Comparison of ENCODE assay signal across 18 cellular contexts in genomic region chr1:97163591-97164275, GRCh38.
DNase-seq lines count a peak whose midpoint lies in the region; ATAC-seq and TF ChIP-seq lines count a peak whose summit lies in the region.
"Had no signal": no experiment of that assay in that cellular context is flagged by ENCODE, and none has a peak within 500 bp of the region (broad histone marks: within the 10 kb centered on the region; RNA-seq: fewer than 3 reads in every experiment).

No MANE protein-coding gene starts in this region.

- H3K4me3 ChIP-seq in left ventricle myocardium inferior (no peak overlapping the region), left lung (no peak overlapping the region)
- H3K4me3 ChIP-seq: adrenal gland, colonic mucosa, esophagus squamous epithelium had no signal

- peaks cover 43% of the 10 kb centered on the region for H3K4me1 Mint-ChIP-seq in CD14-positive monocyte

- intact Hi-C loops in CD14-positive monocyte (cut with micrococcal nuclease): no loop called here
- intact Hi-C loops in left ventricle myocardium inferior (cut with micrococcal nuclease): no loop called here
- intact Hi-C loops in left lung (cut with DNase I): no loop called here

- peaks cover 2 to 6% (median 2%) of the 10 kb centered on the region in 3 donors for H3K27me3 Mint-ChIP-seq in CD14-positive monocyte (ENCODE audit: low read depth in 3 of 3)

- peaks cover 27% of the 10 kb centered on the region for H3K9me3 ChIP-seq in left ventricle myocardium inferior (replicated peaks)
- peaks cover 0 to 8% of the 10 kb centered on the region in 2 donors for H3K9me3 ChIP-seq in left lung
- H3K9me3 ChIP-seq: adrenal gland, colonic mucosa, esophagus squamous epithelium had no signal

- in situ Hi-C loops in ACHN (cut with HindIII; ENCODE audit: low pct_ligation_motif_present, low pct_unique_long_range_greater_than_20kb, low sequenced_read_pairs): no loop called here

- H3K4me3 Mint-ChIP-seq in CD14-positive monocyte: no peak overlapping the region

- H3K27ac ChIP-seq in left ventricle myocardium inferior (replicated peaks) (no peak overlapping the region), left lung (no peak overlapping the region)
- H3K27ac ChIP-seq: adrenal gland, colonic mucosa, esophagus squamous epithelium, parathyroid adenoma had no signal

- no peaks in the 10 kb centered on the region for H3K36me3 ChIP-seq in left ventricle myocardium inferior
- H3K36me3 ChIP-seq in left lung: no peaks in the 10 kb centered on the region
- H3K36me3 ChIP-seq: adrenal gland, colonic mucosa, esophagus squamous epithelium had no signal

- H3K27me3 ChIP-seq in left ventricle myocardium inferior (ENCODE audit: low read depth) (no peaks in the 10 kb centered on the region), left lung (no peaks in the 10 kb centered on the region)
- H3K27me3 ChIP-seq: adrenal gland, colonic mucosa, esophagus squamous epithelium had no signal

- H3K9me3 Mint-ChIP-seq in CD14-positive monocyte: peaks cover 0 to 11% (median 6%) of the 10 kb centered on the region in 7 donors

- ATAC-seq in GM19351 (IDR thresholded peaks at IDR 0.05; ENCODE audit: unreplicated experiment): peak; percentile 54
- ATAC-seq in HG02798 (IDR thresholded peaks at IDR 0.05; ENCODE audit: poor library complexity, unreplicated experiment): peak; percentile 54
- peak; percentile 41 for ATAC-seq in HG03521 (IDR thresholded peaks at IDR 0.05; ENCODE audit: unreplicated experiment)
- no peak for ATAC-seq in left lung

- TF ChIP-seq CTCF in CD14-positive monocyte (IDR thresholded peaks at IDR 0.05) (no peak), left ventricle myocardium inferior (IDR thresholded peaks at IDR 0.05; ENCODE audit: borderline replicate concordance) (no peak), left lung (IDR thresholded peaks at IDR 0.05) (no peak)

- H3K4me1 ChIP-seq in left ventricle myocardium inferior: peaks cover 9% of the 10 kb centered on the region
- H3K4me1 ChIP-seq in left lung: peaks cover 5 to 7% of the 10 kb centered on the region in 2 donors
- H3K4me1 ChIP-seq: colonic mucosa, esophagus squamous epithelium, parathyroid adenoma had no signal

- peak overlapping the region; percentile 55 to 80 (median 65) for H3K27ac Mint-ChIP-seq in CD14-positive monocyte

- DNase-seq in CD14-positive monocyte (ENCODE audit: low spot score) (no peak), left ventricle myocardium inferior (no peak), left lung (no peak), SKM-1 (lab: John Stamatoyannopoulos, UW; ENCODE audit: unreplicated experiment) (no peak), ACHN (no peak)
- DNase-seq: activated T-cell treated with anti-CD3 and anti-CD28 coated beads for 4 hours; adrenal gland; colonic mucosa; DMS153; esophagus squamous epithelium; H7; NCI-H1417 treated with DMSO at 0.1 percent for 48 hours; NCI-H82; stimulated activated CD4-positive, alpha-beta T cell treated with anti-CD3 and anti-CD28 coated beads, Interleukin-12 subunit alpha, Interleukin-12 subunit beta, amount 100 ng/mL, for 4 hours had no signal

- peaks cover 10 to 24% of the 10 kb centered on the region in 2 donors for H3K36me3 Mint-ChIP-seq in CD14-positive monocyte
